12 cellular contexts compared by ENCODE assay signal in genomic region chr2:37831081-37831780, GRCh38.
"Had no signal": no experiment of that assay in that cellular context is flagged by ENCODE, and none has a peak within 500 bp of the region (broad histone marks: within the 10 kb centered on the region; RNA-seq: fewer than 3 reads in every experiment).

No MANE protein-coding gene starts in this region.

- H2AFZ ChIP-seq: parathyroid adenoma had no signal

- H3K4me3 Mint-ChIP-seq: endodermal cell; naive thymus-derived CD4-positive, alpha-beta T cell; stimulated activated naive CD8-positive, alpha-beta T cell treated with anti-CD3 and anti-CD28 coated beads, Interleukin-15, amount 100 ng/mL, for 72 hours had no signal

- H3K36me3 ChIP-seq: breast epithelium had no signal

- H3K4me3 ChIP-seq: breast epithelium had no signal

- H3K27ac Mint-ChIP-seq: endodermal cell; naive thymus-derived CD4-positive, alpha-beta T cell; stimulated activated naive CD8-positive, alpha-beta T cell treated with anti-CD3 and anti-CD28 coated beads, Interleukin-15, amount 100 ng/mL, for 72 hours had no signal

- H3K4me1 ChIP-seq: breast epithelium had no signal

- ATAC-seq: naive thymus-derived CD4-positive, alpha-beta T cell; stimulated activated naive CD8-positive, alpha-beta T cell treated with anti-CD3 and anti-CD28 coated beads, Interleukin-15, amount 100 ng/mL, for 72 hours had no signal

- H3K9me3 Mint-ChIP-seq: endodermal cell; naive thymus-derived CD4-positive, alpha-beta T cell; stimulated activated naive CD8-positive, alpha-beta T cell treated with anti-CD3 and anti-CD28 coated beads, Interleukin-15, amount 100 ng/mL, for 72 hours had no signal

- DNase-seq: activated CD4-positive, alpha-beta T cell treated with anti-CD3 and anti-CD28 coated beads, Interleukin-2, amount 50 U/mL, for 4 hours; activated CD4-positive, CD25-positive, alpha-beta regulatory T cell treated with anti-CD3 and anti-CD28 coated beads, Interleukin-2, amount 50 U/mL, for 72 hours; activated naive CD4-positive, alpha-beta T cell treated with Interleukin-2 at 50 U/mL for 16 hours; activated T-cell treated with anti-CD3 and anti-CD28 coated beads for 4 hours; anterior cingulate cortex; endodermal cell; mammary epithelial cell; naive thymus-derived CD4-positive, alpha-beta T cell; stimulated activated naive CD8-positive, alpha-beta T cell treated with anti-CD3 and anti-CD28 coated beads, Interleukin-15, amount 100 ng/mL, for 72 hours; T1000 had no signal

- H3K9me3 ChIP-seq: breast epithelium had no signal

- H3K9ac ChIP-seq: parathyroid adenoma had no signal

- H3K27me3 ChIP-seq: breast epithelium had no signal

- H3K36me3 Mint-ChIP-seq: naive thymus-derived CD4-positive, alpha-beta T cell had no signal

- H3K27me3 Mint-ChIP-seq: naive thymus-derived CD4-positive, alpha-beta T cell; stimulated activated naive CD8-positive, alpha-beta T cell treated with anti-CD3 and anti-CD28 coated beads, Interleukin-15, amount 100 ng/mL, for 72 hours had no signal

- H3K27ac ChIP-seq: parathyroid adenoma had no signal
